ENCODE assay signal across 30 cellular contexts in the genomic region with DNA sequence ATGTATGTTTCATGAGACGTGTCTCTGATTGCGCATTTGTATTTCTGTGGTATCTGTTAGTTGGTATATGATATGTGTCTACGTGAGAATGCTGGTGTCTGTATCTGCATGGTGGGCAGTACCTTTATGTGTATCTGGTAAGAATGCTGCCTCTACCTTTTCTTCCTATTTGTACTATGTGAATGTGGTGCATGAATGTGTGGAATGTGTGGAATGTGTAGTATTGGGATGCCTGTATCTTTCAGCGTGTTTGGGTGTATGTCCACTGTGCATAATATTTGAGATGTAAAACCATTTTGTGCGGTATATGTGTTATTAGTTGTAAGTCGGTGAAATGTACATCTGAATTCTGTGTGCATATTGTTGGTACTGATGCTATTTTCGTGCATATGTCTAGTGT. TPM values are rescaled to one million over a fixed set of nuclear protein-coding genes. Genes with fewer than 3 reads are reported as not detected.
"Had no signal": no experiment of that assay in that cellular context is flagged by ENCODE, and none has a peak within 500 bp of the region (broad histone marks: within the 10 kb centered on the region; RNA-seq: fewer than 3 reads in every experiment).

No MANE protein-coding gene starts in this region.

- H3K36me3 ChIP-seq: esophagus squamous epithelium, lower lobe of right lung, ovary, sigmoid colon, stomach, thyroid gland had no signal

- H3K36me3 Mint-ChIP-seq: natural killer cell; stimulated activated effector memory CD8-positive, alpha-beta T cell treated with anti-CD3 and anti-CD28 coated beads, Interleukin-12 subunit alpha, Interleukin-12 subunit beta, amount 100 ng/mL, for 72 hours had no signal

- H3K4me3 Mint-ChIP-seq: effector memory CD8-positive, alpha-beta T cell; natural killer cell; stimulated activated effector memory CD8-positive, alpha-beta T cell treated with anti-CD3 and anti-CD28 coated beads, Interleukin-12 subunit alpha, Interleukin-12 subunit beta, amount 100 ng/mL, for 72 hours had no signal

- DNase-seq: cortex of kidney; effector memory CD8-positive, alpha-beta T cell; erythroblast; esophagus squamous epithelium; foreskin melanocyte; glutamatergic neuron; kidney; left ventricle myocardium superior; lower lobe of right lung; natural killer cell; occipital lobe; ovary; posterior cingulate gyrus; sigmoid colon; stimulated activated CD4-positive, alpha-beta T cell treated with anti-CD3 and anti-CD28 coated beads, Interleukin-2, amount 100 ng/mL, for 24 hours; stimulated activated CD4-positive, alpha-beta T cell treated with anti-CD3 and anti-CD28 coated beads, Interleukin-4, amount 100 ng/mL, for 24 hours; stimulated activated naive CD4-positive, alpha-beta T cell treated with Interleukin-2 at 50 U/mL for 16 hours; stomach; thyroid gland had no signal

- H3K27ac ChIP-seq: esophagus squamous epithelium, lower lobe of right lung, ovary, sigmoid colon, stomach, thyroid gland had no signal

- H3K4me3 ChIP-seq: esophagus squamous epithelium, lower lobe of right lung, ovary, sigmoid colon, stomach, thyroid gland had no signal

- FAIRE-seq: endometrium, kidney had no signal

- H3K9me3 ChIP-seq: esophagus squamous epithelium, lower lobe of right lung, ovary, sigmoid colon, stomach, thyroid gland had no signal

- H3K4me1 Mint-ChIP-seq: natural killer cell; stimulated activated effector memory CD8-positive, alpha-beta T cell treated with anti-CD3 and anti-CD28 coated beads, Interleukin-12 subunit alpha, Interleukin-12 subunit beta, amount 100 ng/mL, for 72 hours had no signal

- H3K9me3 Mint-ChIP-seq: effector memory CD8-positive, alpha-beta T cell; natural killer cell; stimulated activated effector memory CD8-positive, alpha-beta T cell treated with anti-CD3 and anti-CD28 coated beads, Interleukin-12 subunit alpha, Interleukin-12 subunit beta, amount 100 ng/mL, for 72 hours had no signal

- H3K27ac Mint-ChIP-seq: effector memory CD8-positive, alpha-beta T cell; natural killer cell; stimulated activated effector memory CD8-positive, alpha-beta T cell treated with anti-CD3 and anti-CD28 coated beads, Interleukin-12 subunit alpha, Interleukin-12 subunit beta, amount 100 ng/mL, for 72 hours had no signal

- H3K27me3 ChIP-seq: ovary, sigmoid colon, thyroid gland had no signal

- ATAC-seq: effector memory CD8-positive, alpha-beta T cell; left ventricle myocardium superior; lower lobe of right lung; natural killer cell; stimulated activated effector memory CD8-positive, alpha-beta T cell treated with anti-CD3 and anti-CD28 coated beads, Interleukin-12 subunit alpha, Interleukin-12 subunit beta, amount 100 ng/mL, for 72 hours had no signal

RNA-seq across cellular contexts. Expression of gene OR51E1, which starts 2.3 kb away (rescaled TPM):
- total RNA-seq: dermis microvascular lymphatic vessel endothelial cell, lower lobe of right lung, mononuclear cell, natural killer cell, pulmonary artery endothelial cell had no signal
- polyA plus RNA-seq: neural cell had no signal

RNA-seq across cellular contexts. Expression of gene OR51D1, which starts 4.2 kb away (rescaled TPM):
- total RNA-seq: dermis microvascular lymphatic vessel endothelial cell, esophagus squamous epithelium, kidney, left ventricle myocardium superior, lower lobe of right lung, mesenteric fat pad, natural killer cell, occipital lobe, ovary, pulmonary artery endothelial cell, sigmoid colon, skeletal muscle tissue, stomach, subcutaneous adipose tissue, temporal lobe, thyroid gland, ureter had no signal
- polyA plus RNA-seq: neural cell, ovary, sigmoid colon, stomach had no signal

RNA-seq across cellular contexts. Expression of gene OR52I1, which starts 47.7 kb away (rescaled TPM):
- total RNA-seq: dermis microvascular lymphatic vessel endothelial cell, esophagus squamous epithelium, kidney, left ventricle myocardium superior, lower lobe of right lung, mesenteric fat pad, mononuclear cell, natural killer cell, occipital lobe, ovary, pulmonary artery endothelial cell, sigmoid colon, skeletal muscle tissue, stomach, subcutaneous adipose tissue, temporal lobe, thyroid gland, ureter had no signal
- polyA plus RNA-seq: neural cell, ovary, sigmoid colon, stomach had no signal

RNA-seq across cellular contexts. Expression of gene OR51E2, which starts 56.2 kb away (rescaled TPM):
- total RNA-seq: dermis microvascular lymphatic vessel endothelial cell, left ventricle myocardium superior, lower lobe of right lung, mesenteric fat pad, natural killer cell, occipital lobe, pulmonary artery endothelial cell, thyroid gland had no signal
- polyA plus RNA-seq: neural cell had no signal
